Comparison of ENCODE assay signal across 7 cellular contexts in the genomic region with DNA sequence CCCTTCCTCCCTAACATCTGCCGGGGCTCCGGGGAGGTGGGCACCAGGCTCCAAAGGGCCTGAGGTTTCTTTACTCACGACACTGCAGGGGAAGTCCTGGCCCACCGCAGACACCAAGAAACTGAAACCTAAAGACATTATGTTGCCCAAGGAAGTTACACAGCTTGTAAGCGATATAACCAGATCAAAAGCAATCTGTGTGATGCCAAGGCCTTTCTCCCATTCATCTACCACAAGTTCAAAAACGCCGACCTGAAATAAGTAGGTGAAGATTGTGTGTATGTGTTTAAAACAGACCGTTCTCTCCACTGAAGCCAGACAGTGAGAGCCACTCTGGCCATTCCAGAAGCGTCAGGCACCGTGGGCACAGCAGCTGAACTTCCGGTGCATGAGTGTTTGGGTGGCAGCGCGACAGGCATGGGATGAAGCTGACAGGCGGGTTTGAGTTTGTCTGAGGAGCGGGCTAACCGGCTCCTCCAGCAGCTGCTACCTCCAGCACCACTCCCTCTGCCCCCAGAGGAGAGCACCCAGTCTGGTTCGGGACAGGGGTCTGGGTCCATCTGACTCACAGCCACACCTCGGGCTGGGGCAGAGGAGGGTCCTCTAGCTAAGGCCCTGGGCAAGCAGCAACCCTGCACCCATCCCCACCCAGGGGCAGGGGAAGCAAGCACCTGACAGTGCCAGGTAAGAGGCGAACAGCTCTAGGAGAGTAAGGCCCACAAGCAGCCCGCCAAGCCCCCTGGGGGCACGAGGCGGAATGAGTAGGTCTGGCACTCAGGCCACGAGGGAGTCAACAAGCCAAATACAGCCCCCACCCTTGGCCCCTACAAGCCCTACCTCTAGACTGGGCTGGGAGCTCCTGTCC. TPM values are rescaled to one million over a fixed set of nuclear protein-coding genes. Genes with fewer than 3 reads are reported as not detected.
DNase-seq lines count a peak whose midpoint lies in the region; ATAC-seq, FAIRE-seq and TF ChIP-seq lines count a peak whose summit lies in the region.

No MANE protein-coding gene starts in this region.

- peak; percentile 89 for FAIRE-seq in GM18507 (lab: Jason Lieb, UNC)

- intact Hi-C loops in ascending aorta (cut with DNase I), result no loop called here
- intact Hi-C loops in lower lobe of right lung (cut with DNase I), result no loop called here

- no peaks in the 10 kb centered on the region for H3K9me3 ChIP-seq in ascending aorta
- H3K9me3 ChIP-seq in lower lobe of right lung, result no peaks in the 10 kb centered on the region

- H3K36me3 ChIP-seq in ascending aorta, result no peaks in the 10 kb centered on the region
- H3K36me3 ChIP-seq in lower lobe of right lung, result no peaks in the 10 kb centered on the region

- H3K27me3 ChIP-seq in ascending aorta (no peaks in the 10 kb centered on the region), lower lobe of right lung (ENCODE audit: low read depth) (no peaks in the 10 kb centered on the region)

- peak; percentile 39 for ATAC-seq in HG03196 (IDR thresholded peaks at IDR 0.05; ENCODE audit: unreplicated experiment)
- peak; percentile 66 to 71 for ATAC-seq in lower lobe of right lung
- no peak for ATAC-seq in GM21825 (IDR thresholded peaks at IDR 0.05; ENCODE audit: unreplicated experiment)

- DNase-seq in GM18507 (ENCODE audit: extremely low spot score, insufficient read length, low read depth) (no peak), T follicular helper cell (ENCODE audit: low read depth) (peak; percentile 57), ascending aorta (ENCODE audit: low spot score in 2 of 2) (peak in 1 of 2 donors; percentile 71), lower lobe of right lung (peak; percentile 81)
- DNase-seq in stimulated activated CD8-positive, alpha-beta memory T cell treated with anti-CD3 and anti-CD28 coated beads, Interleukin-15, amount 100 ng/mL, for 48 hours (ENCODE audit: low read depth in 2 of 2), result peak; percentile 56

- peaks cover 6 to 13% of the 10 kb centered on the region in 2 donors for H3K4me1 ChIP-seq in ascending aorta
- H3K4me1 ChIP-seq in lower lobe of right lung, result peaks cover 70% of the 10 kb centered on the region

- TF ChIP-seq CTCF in ascending aorta (IDR thresholded peaks at IDR 0.05), result no peak
- no peak for TF ChIP-seq CTCF in lower lobe of right lung (IDR thresholded peaks at IDR 0.05)

- H3K27ac ChIP-seq in ascending aorta (peak overlapping the region; percentile 17 to 36), lower lobe of right lung (peak overlapping the region; percentile 86)

- peak overlapping the region in 1 of 2 donors; percentile 76 for H3K4me3 ChIP-seq in ascending aorta
- H3K4me3 ChIP-seq in lower lobe of right lung, result peak overlapping the region; percentile 70

RNA-seq across cellular contexts. Expression of gene TNK2, which starts 1.3 kb away (rescaled TPM):
- total RNA-seq in ascending aorta (164 TPM), lower lobe of right lung (56.7 TPM)
